Comparison of ENCODE assay signal across 18 cellular contexts in the genomic region with DNA sequence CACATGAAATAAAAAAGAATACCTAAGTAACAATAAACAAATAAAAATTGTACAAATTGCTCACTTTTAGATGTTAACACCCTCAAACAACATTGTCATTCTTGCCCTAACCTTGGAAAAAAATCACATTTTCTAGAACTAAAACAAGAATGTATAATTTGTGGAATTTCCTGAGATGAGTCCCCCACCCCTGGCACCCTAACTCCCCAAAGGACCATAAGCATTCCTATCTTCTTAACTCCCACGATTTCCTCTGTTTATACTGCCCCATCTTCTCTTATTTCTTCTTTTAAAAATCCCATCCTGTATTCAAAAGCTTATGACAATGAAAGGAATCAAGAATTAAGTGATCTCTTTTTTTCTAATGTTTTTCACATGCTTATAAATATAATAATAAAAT.
DNase-seq lines count a peak whose midpoint lies in the region; ATAC-seq and TF ChIP-seq lines count a peak whose summit lies in the region.
"Had no signal": no experiment of that assay in that cellular context is flagged by ENCODE, and none has a peak within 500 bp of the region (broad histone marks: within the 10 kb centered on the region; RNA-seq: fewer than 3 reads in every experiment).

No MANE protein-coding gene starts in this region.

- WGBS in esophagus muscularis mucosa = 65% methylated on average over 1 of the region's 1 CpG

- H3K27me3 Mint-ChIP-seq in HFFc6 (ENCODE audit: insufficient read depth) (peaks cover 1% of the 10 kb centered on the region), mesothelial cell of epicardium (ENCODE audit: low read depth) (no peaks in the 10 kb centered on the region)
- H3K27me3 Mint-ChIP-seq: CD4-positive, CD25-positive, alpha-beta regulatory T cell had no signal

- no peaks in the 10 kb centered on the region for H3K9me3 ChIP-seq in esophagus muscularis mucosa
- H3K9me3 ChIP-seq: A549, SJSA1 had no signal

- H3K36me3 Mint-ChIP-seq in HFFc6 (ENCODE audit: low read depth) (peaks cover 27% of the 10 kb centered on the region), mesothelial cell of epicardium (peaks cover 29% of the 10 kb centered on the region)

- ATAC-seq in GM18511 (IDR thresholded peaks at IDR 0.05; ENCODE audit: unreplicated experiment) = no peak
- ATAC-seq: A549, K562, PC-3 had no signal

- TF ChIP-seq EP300 in esophagus muscularis mucosa (IDR thresholded peaks at IDR 0.05) = no peak

- DNase-seq in HFFc6 (no peak), choroid plexus epithelial cell (ENCODE audit: low read depth) (peak; percentile 28), mesothelial cell of epicardium (ENCODE audit: low spot score in 2 of 2, unreplicated experiment in 2 of 2) (no peak), esophagus muscularis mucosa (ENCODE audit: extremely low spot score) (no peak), foreskin melanocyte (no peak), occipital lobe (lab: John Stamatoyannopoulos, UW) (no peak)
- DNase-seq: CD4-positive, CD25-positive, alpha-beta regulatory T cell; MV-4-11; NCI-H1417; NCI-H187 treated with DMSO at 0.1 percent for 48 hours; NCI-H446; NCI-H748 treated with DMSO at 0.1 percent for 48 hours; PC-3 had no signal

- TF ChIP-seq CTCF in HFFc6 (IDR thresholded peaks at IDR 0.05) (no peak), choroid plexus epithelial cell (conservative IDR thresholded peaks at IDR 0.05; ENCODE audit: low read depth, low read length) (no peak), mesothelial cell of epicardium (IDR thresholded peaks at IDR 0.05; ENCODE audit: unreplicated experiment) (no peak), esophagus muscularis mucosa (IDR thresholded peaks at IDR 0.05) (no peak)

- H3K27ac Mint-ChIP-seq in HFFc6 = peak overlapping the region; percentile 40
- peak overlapping the region; percentile 22 for H3K27ac Mint-ChIP-seq in mesothelial cell of epicardium
- H3K27ac Mint-ChIP-seq: CD4-positive, CD25-positive, alpha-beta regulatory T cell had no signal

- peaks cover 37% of the 10 kb centered on the region for H3K4me1 ChIP-seq in ACC112 (ENCODE audit: control insufficient read depth, insufficient read depth, low read length, unreplicated experiment)
- peaks cover 0 to 5% (median 0%) of the 10 kb centered on the region in 4 donors for H3K4me1 ChIP-seq in esophagus muscularis mucosa
- H3K4me1 ChIP-seq: A549, SJSA1 had no signal

- H3K27ac ChIP-seq in ACC112 (ENCODE audit: low read depth, low read length) (peak overlapping the region; percentile 66), esophagus muscularis mucosa (replicated peaks in 1 of 4) (no peak overlapping the region)
- H3K27ac ChIP-seq: A549, SJSA1 had no signal

- intact Hi-C loops in esophagus muscularis mucosa (cut with DNase I) = no loop called here

- no peaks in the 10 kb centered on the region for H3K9me3 Mint-ChIP-seq in HFFc6
- H3K9me3 Mint-ChIP-seq in mesothelial cell of epicardium = no peaks in the 10 kb centered on the region
- H3K9me3 Mint-ChIP-seq: CD4-positive, CD25-positive, alpha-beta regulatory T cell had no signal

- H3K4me3 Mint-ChIP-seq in HFFc6 = no peak overlapping the region; the same call in 1 of the 2 replicates
- H3K4me3 Mint-ChIP-seq in mesothelial cell of epicardium = no peak overlapping the region
- H3K4me3 Mint-ChIP-seq: CD4-positive, CD25-positive, alpha-beta regulatory T cell had no signal

- TF ChIP-seq POLR2A in esophagus muscularis mucosa (IDR thresholded peaks at IDR 0.05; ENCODE audit: low read depth) = no peak

- H3K36me3 ChIP-seq in ACC112 (ENCODE audit: insufficient read depth, low read length) = peaks cover 39% of the 10 kb centered on the region
- H3K36me3 ChIP-seq in esophagus muscularis mucosa = peaks cover 17 to 76% (median 28%) of the 10 kb centered on the region in 4 donors

- no peak overlapping the region for H2AFZ ChIP-seq in ACC112 (ENCODE audit: low read length, unreplicated experiment)

- peaks cover 31% of the 10 kb centered on the region for H3K4me1 Mint-ChIP-seq in HFFc6 (ENCODE audit: low read depth)
- H3K4me1 Mint-ChIP-seq in mesothelial cell of epicardium = peaks cover 6% of the 10 kb centered on the region

- H3K27me3 ChIP-seq in ACC112 (ENCODE audit: insufficient read depth, low read length) = no peaks in the 10 kb centered on the region
- H3K27me3 ChIP-seq in esophagus muscularis mucosa = no peaks in the 10 kb centered on the region
- H3K27me3 ChIP-seq: SJSA1 had no signal

- H3K4me3 ChIP-seq in ACC112 (ENCODE audit: low read depth, low read length) = no peak overlapping the region
- no peak overlapping the region for H3K4me3 ChIP-seq in choroid plexus epithelial cell (ENCODE audit: low read depth, low read length)
- H3K4me3 ChIP-seq in esophagus muscularis mucosa = no peak overlapping the region
- H3K4me3 ChIP-seq: A549, K562, SJSA1 had no signal

- no peaks in the 10 kb centered on the region for H3K79me2 ChIP-seq in ACC112 (ENCODE audit: control insufficient read depth, insufficient read depth, low read length, unreplicated experiment)
